In the genomic region with DNA sequence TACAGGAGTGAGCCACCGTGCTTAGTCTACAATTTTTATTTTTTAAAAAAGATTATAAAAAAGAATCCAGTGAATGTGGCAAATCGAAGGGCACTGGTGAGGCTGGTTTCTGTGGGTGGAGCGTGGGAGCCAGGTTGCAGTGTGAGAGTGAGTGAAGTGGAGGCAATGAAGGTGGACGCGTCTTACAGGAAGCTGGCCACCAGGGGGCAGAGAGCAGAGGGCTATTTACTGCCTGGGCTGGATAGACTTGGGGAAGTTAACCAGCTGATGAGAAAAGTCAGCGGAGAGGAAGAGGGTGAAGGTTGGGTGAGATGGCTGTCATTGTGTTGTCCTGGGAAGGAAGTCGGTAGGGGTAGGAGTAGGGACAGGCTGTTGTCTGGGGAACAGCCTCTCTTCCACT, we compare ENCODE assay signal across 9 cellular contexts. TPM values are rescaled to one million over a fixed set of nuclear protein-coding genes. Genes with fewer than 3 reads are reported as not detected.
A peak's percentile ranks its signal among the peaks of the same experiment; 100 is the strongest.
DNase-seq lines count a peak whose midpoint lies in the region; ATAC-seq and TF ChIP-seq lines count a peak whose summit lies in the region.
"Had no signal": no experiment of that assay in that cellular context is flagged by ENCODE, and none has a peak within 500 bp of the region (broad histone marks: within the 10 kb centered on the region; RNA-seq: fewer than 3 reads in every experiment).

No MANE protein-coding gene starts in this region.

- no peaks in the 10 kb centered on the region for H3K9me3 Mint-ChIP-seq in activated CD8-positive, alpha-beta memory T cell treated with anti-CD3 and anti-CD28 coated beads, Interleukin-2, amount 10 ng/mL, durations not matched to agents 7 days and 5 days (ENCODE audit: low read depth)
- H3K9me3 Mint-ChIP-seq: naive thymus-derived CD8-positive, alpha-beta T cell had no signal

- peaks cover 12% of the 10 kb centered on the region for H3K27me3 Mint-ChIP-seq in activated CD8-positive, alpha-beta memory T cell treated with anti-CD3 and anti-CD28 coated beads, Interleukin-2, amount 10 ng/mL, durations not matched to agents 7 days and 5 days

- no peaks in the 10 kb centered on the region for H3K4me1 Mint-ChIP-seq in activated CD8-positive, alpha-beta memory T cell treated with anti-CD3 and anti-CD28 coated beads, Interleukin-2, amount 10 ng/mL, durations not matched to agents 7 days and 5 days
- H3K4me1 Mint-ChIP-seq: naive thymus-derived CD8-positive, alpha-beta T cell had no signal

- H3K36me3 Mint-ChIP-seq in activated CD8-positive, alpha-beta memory T cell treated with anti-CD3 and anti-CD28 coated beads, Interleukin-2, amount 10 ng/mL, durations not matched to agents 7 days and 5 days: no peaks in the 10 kb centered on the region
- H3K36me3 Mint-ChIP-seq: naive thymus-derived CD8-positive, alpha-beta T cell had no signal

- DNase-seq in CD1c-positive myeloid dendritic cell (ENCODE audit: extremely low spot score) (peak; percentile 75), NCI-H226 (peak; percentile 12), globus pallidus (ENCODE audit: low spot score) (peak; percentile 6), sciatic nerve (ENCODE audit: low spot score) (peak; percentile 66), coronary artery (ENCODE audit: low spot score) (no peak)
- DNase-seq in activated CD8-positive, alpha-beta memory T cell treated with anti-CD3 and anti-CD28 coated beads, Interleukin-2, amount 10 ng/mL, durations not matched to agents 7 days and 5 days: peak; percentile 59

- H3K27ac ChIP-seq in coronary artery: no peak overlapping the region

- TF ChIP-seq CTCF in coronary artery (IDR thresholded peaks at IDR 0.05): no peak

- H3K27ac Mint-ChIP-seq in activated CD8-positive, alpha-beta memory T cell treated with anti-CD3 and anti-CD28 coated beads, Interleukin-2, amount 10 ng/mL, durations not matched to agents 7 days and 5 days: no peak overlapping the region
- H3K27ac Mint-ChIP-seq: naive thymus-derived CD8-positive, alpha-beta T cell had no signal

- CTCF ChIA-PET in activated CD8-positive, alpha-beta memory T cell treated with anti-CD3 and anti-CD28 coated beads, Interleukin-2, amount 10 ng/mL, durations not matched to agents 7 days and 5 days (lab: Charles Lee): interaction anchor here (0.9 to 1.6 kb wide), 2 partner anchors 12 to 31 kb away, joined by 3 read pairs; no protein-coding TSS in a partner anchor

- intact Hi-C loops in sciatic nerve (cut with DNase I): no loop called here

- no peak overlapping the region for H3K4me3 Mint-ChIP-seq in activated CD8-positive, alpha-beta memory T cell treated with anti-CD3 and anti-CD28 coated beads, Interleukin-2, amount 10 ng/mL, durations not matched to agents 7 days and 5 days

- ATAC-seq in GM18867 (IDR thresholded peaks at IDR 0.05; ENCODE audit: unreplicated experiment) (peak; percentile 96), HG03025 (IDR thresholded peaks at IDR 0.05; ENCODE audit: low FRiP score, unreplicated experiment) (peak; percentile 88), sciatic nerve (no peak)
- ATAC-seq in activated CD8-positive, alpha-beta memory T cell treated with anti-CD3 and anti-CD28 coated beads, Interleukin-2, amount 10 ng/mL, durations not matched to agents 7 days and 5 days: peak; percentile 49
- ATAC-seq: naive thymus-derived CD8-positive, alpha-beta T cell had no signal

- H3K4me3 ChIP-seq in coronary artery: no peak overlapping the region

RNA-seq across cellular contexts. Expression of gene SCTR, which starts 6.8 kb away (rescaled TPM):
- total RNA-seq in activated CD8-positive, alpha-beta memory T cell treated with anti-CD3 and anti-CD28 coated beads, Interleukin-2, amount 10 ng/mL, durations not matched to agents 7 days and 5 days: not detected
- not detected for total RNA-seq in sciatic nerve
- total RNA-seq: naive thymus-derived CD8-positive, alpha-beta T cell had no signal

RNA-seq across cellular contexts. Expression of gene CFAP221, which starts 26.8 kb away (rescaled TPM):
- total RNA-seq in activated CD8-positive, alpha-beta memory T cell treated with anti-CD3 and anti-CD28 coated beads, Interleukin-2, amount 10 ng/mL, durations not matched to agents 7 days and 5 days: not detected
- 1.8 TPM for total RNA-seq in sciatic nerve
- total RNA-seq: naive thymus-derived CD8-positive, alpha-beta T cell had no signal
